ENCODE assay signal across 8 cellular contexts in genomic region chr2:37196320-37197195, GRCh38. TPM values are rescaled to one million over a fixed set of nuclear protein-coding genes. Genes with fewer than 3 reads are reported as not detected.
DNase-seq lines count a peak whose midpoint lies in the region; TF ChIP-seq lines count a peak whose summit lies in the region.

Gene CEBPZOS (plus strand): TSS chr2:37196496. CDS start chr2:37199705, 3,209 bp downstream.

- H3F3A ChIP-seq in neural progenitor cell (ENCODE audit: low read depth): peaks cover 29% of the 10 kb centered on the region

- H3K9me3 Mint-ChIP-seq in H9: no peaks in the 10 kb centered on the region
- H3K9me3 Mint-ChIP-seq in neural progenitor cell: peaks cover 3% of the 10 kb centered on the region

- H3K4me1 ChIP-seq in H9 (ENCODE audit: insufficient read depth, low read length) (peaks cover 3% of the 10 kb centered on the region; the same call in 1 of the 2 replicates), neural progenitor cell (peaks cover 25% of the 10 kb centered on the region)

- no peak within 1 kb of the TSS for H3T11ph ChIP-seq in H9 (ENCODE audit: low read length)

- no peak within 1 kb of the TSS for H3K23ac ChIP-seq in H9 (ENCODE audit: insufficient read length, low read depth, low read length)

- peak within 1 kb of the TSS; percentile 23; the same call in 1 of the 2 replicates for H3K14ac ChIP-seq in H9 (ENCODE audit: insufficient read depth, low read length)

- peak within 1 kb of the TSS; percentile 68 for H3K4me3 ChIP-seq in MG63
- H3K4me3 ChIP-seq in neural progenitor cell: peak within 1 kb of the TSS; percentile 47

- H3K4me1 Mint-ChIP-seq in H9: peaks cover 40 to 49% of the 10 kb centered on the region in 2 experiments
- H3K4me1 Mint-ChIP-seq in neural progenitor cell: peaks cover 3% of the 10 kb centered on the region

- H4K91ac ChIP-seq in H9 (ENCODE audit: insufficient read length, low read depth, low read length): no peak within 1 kb of the TSS

- no peak within 1 kb of the TSS for H2BK120ac ChIP-seq in H9 (ENCODE audit: low read depth, low read length, poor library complexity, severe bottlenecking)

- H3K9ac ChIP-seq in H9 (ENCODE audit: extremely low read depth, insufficient read length, low read length) (peak within 1 kb of the TSS; percentile 81), neural progenitor cell (no peak within 1 kb of the TSS)

- H3K36me3 Mint-ChIP-seq in H9 (ENCODE audit: insufficient read depth in 1 of 3, low read depth in 3 of 3) (peaks cover 6 to 17% (median 15%) of the 10 kb centered on the region in 3 experiments; a peak in 6 of 7 replicates), neural progenitor cell (peaks cover 7% of the 10 kb centered on the region)

- H3K36me3 ChIP-seq in MG63: peaks cover 30% of the 10 kb centered on the region
- peaks cover 3% of the 10 kb centered on the region for H3K36me3 ChIP-seq in neural progenitor cell

- H4K8ac ChIP-seq in H9 (replicated peaks; ENCODE audit: insufficient read length, low read depth, low read length): no peak within 1 kb of the TSS

- no peaks in the 10 kb centered on the region for H3K23me2 ChIP-seq in H9 (ENCODE audit: insufficient read length, low read depth, low read length, poor library complexity, severe bottlenecking)

- no peaks in the 10 kb centered on the region for H3K27me3 Mint-ChIP-seq in H9 (ENCODE audit: low read depth)
- no peaks in the 10 kb centered on the region for H3K27me3 Mint-ChIP-seq in neural progenitor cell (ENCODE audit: insufficient read depth, low read depth)

- H3K4ac ChIP-seq in H9 (ENCODE audit: low read depth, low read length): no peak within 1 kb of the TSS

- H3K18ac ChIP-seq in H9 (ENCODE audit: insufficient read length, low read depth, low read length): no peak within 1 kb of the TSS

- DNase-seq in ELR (ENCODE audit: low read depth) (peak; percentile 81), H9 (peak; percentile 62), MG63 (peak; percentile 66), SHP77 (lab: John Stamatoyannopoulos, UW) (peak; percentile 55 to 62), fibroblast of the conjunctiva (ENCODE audit: low read depth) (peak; percentile 59), neural progenitor cell (ENCODE audit: low spot score) (peak; percentile 46), substantia nigra (lab: John Stamatoyannopoulos, UW) (peak; percentile 4 to 89 (median 73))
- DNase-seq in activated effector memory CD4-positive, alpha-beta T cell treated with Interleukin-2 at 50 U/mL for 16 hours: peak; percentile 83

- WGBS in H9 (ENCODE audit: extremely low coverage, insufficient read length, low lambda C conversion rate): no CpG with 5 or more reads among the region's 72 CpGs

- no peak within 1 kb of the TSS for H2BK12ac ChIP-seq in H9 (ENCODE audit: insufficient read length, low read depth, low read length)

- no peaks in the 10 kb centered on the region for H3K79me1 ChIP-seq in H9 (ENCODE audit: insufficient read depth, low read depth, low read length, poor library complexity, severe bottlenecking)

- H3K9me3 ChIP-seq in H9 (ENCODE audit: control insufficient read depth, low read depth, low read length): no peaks in the 10 kb centered on the region
- H3K9me3 ChIP-seq in MG63: no peaks in the 10 kb centered on the region
- H3K9me3 ChIP-seq in neural progenitor cell (ENCODE audit: low read depth): no peaks in the 10 kb centered on the region

- H2BK20ac ChIP-seq in H9 (ENCODE audit: low read depth, low read length, poor library complexity, severe bottlenecking): no peak within 1 kb of the TSS

- H3K27ac Mint-ChIP-seq in H9 (peak within 1 kb of the TSS; percentile 93 to 96 (median 94)), neural progenitor cell (no peak within 1 kb of the TSS)

- no peak within 1 kb of the TSS for H2BK15ac ChIP-seq in H9 (ENCODE audit: low read depth, low read length)

- H3K4me2 ChIP-seq in H9 (ENCODE audit: insufficient read depth, insufficient read length, low read length) (peak within 1 kb of the TSS; percentile 52), neural progenitor cell (peak within 1 kb of the TSS; percentile 51)

- H3K4me3 Mint-ChIP-seq in H9 (peak within 1 kb of the TSS in 1 of 2 experiments; percentile 82; a peak in 3 of 5 replicates), neural progenitor cell (peak within 1 kb of the TSS; percentile 91)

- H4K20me1 ChIP-seq in H9 (ENCODE audit: control insufficient read depth, insufficient read depth, insufficient read length): no peaks in the 10 kb centered on the region
- no peaks in the 10 kb centered on the region for H4K20me1 ChIP-seq in neural progenitor cell (ENCODE audit: low read depth)

- H2AFZ ChIP-seq in H9 (ENCODE audit: low read length) (no peak within 1 kb of the TSS), neural progenitor cell (replicated peaks) (no peak within 1 kb of the TSS)

- H3K27me3 ChIP-seq in H9 (ENCODE audit: insufficient read depth, low read length) (no peaks in the 10 kb centered on the region), MG63 (no peaks in the 10 kb centered on the region), neural progenitor cell (no peaks in the 10 kb centered on the region)

- H3K27ac ChIP-seq in H9 (ENCODE audit: insufficient read length, low read depth, low read length): no peak within 1 kb of the TSS
- no peak within 1 kb of the TSS for H3K27ac ChIP-seq in neural progenitor cell
- peak within 1 kb of the TSS; percentile 73 for H3K27ac ChIP-seq in substantia nigra (ENCODE audit: low read depth, low read length, poor library complexity, severe bottlenecking)

- TF ChIP-seq CTCF in H9 (conservative IDR thresholded peaks at IDR 0.05): no peak
- TF ChIP-seq CTCF in neural progenitor cell (IDR thresholded peaks at IDR 0.05): no peak

- no peak within 1 kb of the TSS for H4K5ac ChIP-seq in H9 (ENCODE audit: insufficient read length, low read depth, low read length)

- no peak within 1 kb of the TSS for H3K56ac ChIP-seq in H9 (ENCODE audit: insufficient read length, low read depth, low read length)

- no peak within 1 kb of the TSS for H2AK5ac ChIP-seq in H9 (ENCODE audit: insufficient read length, low read length)

- peaks cover 2% of the 10 kb centered on the region; the same call in 1 of the 2 replicates for H3K79me2 ChIP-seq in H9 (ENCODE audit: insufficient read depth, low read length)
- H3K79me2 ChIP-seq in neural progenitor cell (ENCODE audit: low read depth): peaks cover 7% of the 10 kb centered on the region

- H2BK5ac ChIP-seq in H9 (ENCODE audit: insufficient read length, low read length): no peak within 1 kb of the TSS

RNA-seq across cellular contexts. Expression of gene CEBPZOS, which starts in this region (rescaled TPM):
- total RNA-seq in H9 (2021): 0.64 and 1.5 TPM in 2 replicates
- total RNA-seq in MG63 (2014; rRNA removed; shearing (Covaris generic); ENCODE audit: low replicate concordance): 9.1 and 13.3 TPM in 2 replicates
- 6.4 and 13.6 TPM in 2 replicates for total RNA-seq in neural progenitor cell (ENCODE audit: low replicate concordance)
